2 cellular contexts compared by ENCODE assay signal in the genomic region with DNA sequence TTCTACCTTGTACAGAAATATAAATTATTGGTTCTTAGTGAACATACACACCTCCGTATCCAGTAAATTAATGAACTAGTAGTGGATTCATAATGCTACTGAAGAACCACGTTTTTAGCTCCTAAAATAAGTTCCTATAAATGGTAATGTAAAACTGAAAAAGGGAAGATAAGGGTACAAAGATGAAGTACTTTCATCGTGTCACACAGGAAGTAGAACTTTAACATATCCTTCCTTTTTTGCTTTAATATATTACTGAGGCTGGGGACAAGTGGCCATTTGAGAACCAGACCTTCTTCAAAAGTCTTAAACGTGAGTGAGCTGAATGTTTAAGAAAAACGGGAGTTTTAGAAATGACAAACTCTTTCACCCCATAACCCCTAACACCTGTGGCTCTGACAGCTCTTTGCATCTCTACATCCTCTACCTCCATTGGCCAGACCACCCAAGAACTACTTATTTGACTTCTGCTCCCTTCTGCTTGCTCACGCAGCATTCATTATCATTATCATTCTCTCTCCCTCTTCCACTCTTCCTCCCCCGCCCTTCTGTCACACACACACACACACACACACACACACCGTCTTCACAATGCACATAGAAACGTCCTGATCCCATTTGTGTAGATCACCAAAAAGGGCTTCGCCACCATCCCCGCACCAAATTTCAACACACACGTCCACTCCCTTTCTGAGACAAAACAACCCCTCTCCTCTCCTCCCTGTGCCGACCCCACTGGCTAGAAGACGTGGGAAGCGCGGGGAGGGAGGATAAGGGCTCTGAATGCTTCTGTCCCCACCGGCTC.
TF ChIP-seq lines count a peak whose summit lies in the region.

No MANE protein-coding gene starts in this region.

TF ChIP-seq in IMR-90, 13 proteins besides CTCF, POLR2A, EP300 and RAD21:
- TF ChIP-seq CHD1 (IDR thresholded peaks at IDR 0.05; ENCODE audit: low read depth, low read length) (no peak), MXI1 (IDR thresholded peaks at IDR 0.05; ENCODE audit: borderline replicate concordance, low read depth, low read length) (no peak), RCOR1 (IDR thresholded peaks at IDR 0.05; ENCODE audit: insufficient replicate concordance, low read length) (no peak), BHLHE40 (IDR thresholded peaks at IDR 0.05; ENCODE audit: low read depth, low read length) (no peak), NFE2L2 (IDR thresholded peaks at IDR 0.05; ENCODE audit: low read depth, low read length) (no peak), MAZ (IDR thresholded peaks at IDR 0.05; ENCODE audit: borderline replicate concordance, low read depth, low read length) (peak; percentile 48; the same call in 1 of the 2 replicates)
- TF ChIP-seq, protein P1, sequence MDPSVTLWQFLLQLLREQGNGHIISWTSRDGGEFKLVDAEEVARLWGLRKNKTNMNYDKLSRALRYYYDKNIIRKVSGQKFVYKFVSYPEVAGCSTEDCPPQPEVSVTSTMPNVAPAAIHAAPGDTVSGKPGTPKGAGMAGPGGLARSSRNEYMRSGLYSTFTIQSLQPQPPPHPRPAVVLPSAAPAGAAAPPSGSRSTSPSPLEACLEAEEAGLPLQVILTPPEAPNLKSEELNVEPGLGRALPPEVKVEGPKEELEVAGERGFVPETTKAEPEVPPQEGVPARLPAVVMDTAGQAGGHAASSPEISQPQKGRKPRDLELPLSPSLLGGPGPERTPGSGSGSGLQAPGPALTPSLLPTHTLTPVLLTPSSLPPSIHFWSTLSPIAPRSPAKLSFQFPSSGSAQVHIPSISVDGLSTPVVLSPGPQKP (IDR thresholded peaks at IDR 0.05; ENCODE audit: borderline replicate concordance, low read depth, low read length) = no peak
- TF ChIP-seq, protein P2, sequence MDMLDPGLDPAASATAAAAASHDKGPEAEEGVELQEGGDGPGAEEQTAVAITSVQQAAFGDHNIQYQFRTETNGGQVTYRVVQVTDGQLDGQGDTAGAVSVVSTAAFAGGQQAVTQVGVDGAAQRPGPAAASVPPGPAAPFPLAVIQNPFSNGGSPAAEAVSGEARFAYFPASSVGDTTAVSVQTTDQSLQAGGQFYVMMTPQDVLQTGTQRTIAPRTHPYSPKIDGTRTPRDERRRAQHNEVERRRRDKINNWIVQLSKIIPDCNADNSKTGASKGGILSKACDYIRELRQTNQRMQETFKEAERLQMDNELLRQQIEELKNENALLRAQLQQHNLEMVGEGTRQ (IDR thresholded peaks at IDR 0.05; ENCODE audit: low read depth, low read length) = no peak

TF ChIP-seq in WTC11, 78 proteins besides CTCF, POLR2A, EP300 and RAD21:
- no peak for TF ChIP-seq NFATC4 (CRISPR knock-in tag; IDR thresholded peaks at IDR 0.05)
- no peak for TF ChIP-seq ZNF423 (CRISPR knock-in tag; IDR thresholded peaks at IDR 0.05)
- no peak for TF ChIP-seq SP1 (CRISPR knock-in tag; conservative IDR thresholded peaks at IDR 0.05)
- no peak for TF ChIP-seq PRRX2 (CRISPR knock-in tag; IDR thresholded peaks at IDR 0.05)
- no peak for TF ChIP-seq SOX15 (CRISPR knock-in tag; IDR thresholded peaks at IDR 0.05)
- TF ChIP-seq MXD4 (CRISPR knock-in tag; IDR thresholded peaks at IDR 0.05; ENCODE audit: borderline replicate concordance) = no peak
- TF ChIP-seq, protein P3, sequence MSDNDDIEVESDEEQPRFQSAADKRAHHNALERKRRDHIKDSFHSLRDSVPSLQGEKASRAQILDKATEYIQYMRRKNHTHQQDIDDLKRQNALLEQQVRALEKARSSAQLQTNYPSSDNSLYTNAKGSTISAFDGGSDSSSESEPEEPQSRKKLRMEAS (CRISPR knock-in tag; IDR thresholded peaks at IDR 0.05) = no peak; the same call in 1 of the 2 replicates
- no peak; the same call in 1 of the 2 replicates for TF ChIP-seq CREM (CRISPR knock-in tag; IDR thresholded peaks at IDR 0.05)
- TF ChIP-seq TEAD1 (CRISPR knock-in tag; IDR thresholded peaks at IDR 0.05) = no peak
- TF ChIP-seq ETV6 (CRISPR knock-in tag; IDR thresholded peaks at IDR 0.05) = no peak; the same call in 1 of the 2 replicates
- TF ChIP-seq GABPB1 (CRISPR knock-in tag; IDR thresholded peaks at IDR 0.05) = no peak
- no peak for TF ChIP-seq SMAD4 (CRISPR knock-in tag; IDR thresholded peaks at IDR 0.05)
- TF ChIP-seq, protein P4, sequence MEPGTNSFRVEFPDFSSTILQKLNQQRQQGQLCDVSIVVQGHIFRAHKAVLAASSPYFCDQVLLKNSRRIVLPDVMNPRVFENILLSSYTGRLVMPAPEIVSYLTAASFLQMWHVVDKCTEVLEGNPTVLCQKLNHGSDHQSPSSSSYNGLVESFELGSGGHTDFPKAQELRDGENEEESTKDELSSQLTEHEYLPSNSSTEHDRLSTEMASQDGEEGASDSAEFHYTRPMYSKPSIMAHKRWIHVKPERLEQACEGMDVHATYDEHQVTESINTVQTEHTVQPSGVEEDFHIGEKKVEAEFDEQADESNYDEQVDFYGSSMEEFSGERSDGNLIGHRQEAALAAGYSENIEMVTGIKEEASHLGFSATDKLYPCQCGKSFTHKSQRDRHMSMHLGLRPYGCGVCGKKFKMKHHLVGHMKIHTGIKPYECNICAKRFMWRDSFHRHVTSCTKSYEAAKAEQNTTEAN (CRISPR knock-in tag; IDR thresholded peaks at IDR 0.05) = no peak
- no peak for TF ChIP-seq ZBTB21 (CRISPR knock-in tag; IDR thresholded peaks at IDR 0.05; ENCODE audit: borderline replicate concordance)
- TF ChIP-seq, protein P5, sequence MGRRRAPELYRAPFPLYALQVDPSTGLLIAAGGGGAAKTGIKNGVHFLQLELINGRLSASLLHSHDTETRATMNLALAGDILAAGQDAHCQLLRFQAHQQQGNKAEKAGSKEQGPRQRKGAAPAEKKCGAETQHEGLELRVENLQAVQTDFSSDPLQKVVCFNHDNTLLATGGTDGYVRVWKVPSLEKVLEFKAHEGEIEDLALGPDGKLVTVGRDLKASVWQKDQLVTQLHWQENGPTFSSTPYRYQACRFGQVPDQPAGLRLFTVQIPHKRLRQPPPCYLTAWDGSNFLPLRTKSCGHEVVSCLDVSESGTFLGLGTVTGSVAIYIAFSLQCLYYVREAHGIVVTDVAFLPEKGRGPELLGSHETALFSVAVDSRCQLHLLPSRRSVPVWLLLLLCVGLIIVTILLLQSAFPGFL (CRISPR knock-in tag; IDR thresholded peaks at IDR 0.05; ENCODE audit: borderline replicate concordance) = no peak
- TF ChIP-seq, protein P6, sequence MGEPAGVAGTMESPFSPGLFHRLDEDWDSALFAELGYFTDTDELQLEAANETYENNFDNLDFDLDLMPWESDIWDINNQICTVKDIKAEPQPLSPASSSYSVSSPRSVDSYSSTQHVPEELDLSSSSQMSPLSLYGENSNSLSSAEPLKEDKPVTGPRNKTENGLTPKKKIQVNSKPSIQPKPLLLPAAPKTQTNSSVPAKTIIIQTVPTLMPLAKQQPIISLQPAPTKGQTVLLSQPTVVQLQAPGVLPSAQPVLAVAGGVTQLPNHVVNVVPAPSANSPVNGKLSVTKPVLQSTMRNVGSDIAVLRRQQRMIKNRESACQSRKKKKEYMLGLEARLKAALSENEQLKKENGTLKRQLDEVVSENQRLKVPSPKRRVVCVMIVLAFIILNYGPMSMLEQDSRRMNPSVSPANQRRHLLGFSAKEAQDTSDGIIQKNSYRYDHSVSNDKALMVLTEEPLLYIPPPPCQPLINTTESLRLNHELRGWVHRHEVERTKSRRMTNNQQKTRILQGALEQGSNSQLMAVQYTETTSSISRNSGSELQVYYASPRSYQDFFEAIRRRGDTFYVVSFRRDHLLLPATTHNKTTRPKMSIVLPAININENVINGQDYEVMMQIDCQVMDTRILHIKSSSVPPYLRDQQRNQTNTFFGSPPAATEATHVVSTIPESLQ (CRISPR knock-in tag; IDR thresholded peaks at IDR 0.05) = no peak
- TF ChIP-seq, protein P7, sequence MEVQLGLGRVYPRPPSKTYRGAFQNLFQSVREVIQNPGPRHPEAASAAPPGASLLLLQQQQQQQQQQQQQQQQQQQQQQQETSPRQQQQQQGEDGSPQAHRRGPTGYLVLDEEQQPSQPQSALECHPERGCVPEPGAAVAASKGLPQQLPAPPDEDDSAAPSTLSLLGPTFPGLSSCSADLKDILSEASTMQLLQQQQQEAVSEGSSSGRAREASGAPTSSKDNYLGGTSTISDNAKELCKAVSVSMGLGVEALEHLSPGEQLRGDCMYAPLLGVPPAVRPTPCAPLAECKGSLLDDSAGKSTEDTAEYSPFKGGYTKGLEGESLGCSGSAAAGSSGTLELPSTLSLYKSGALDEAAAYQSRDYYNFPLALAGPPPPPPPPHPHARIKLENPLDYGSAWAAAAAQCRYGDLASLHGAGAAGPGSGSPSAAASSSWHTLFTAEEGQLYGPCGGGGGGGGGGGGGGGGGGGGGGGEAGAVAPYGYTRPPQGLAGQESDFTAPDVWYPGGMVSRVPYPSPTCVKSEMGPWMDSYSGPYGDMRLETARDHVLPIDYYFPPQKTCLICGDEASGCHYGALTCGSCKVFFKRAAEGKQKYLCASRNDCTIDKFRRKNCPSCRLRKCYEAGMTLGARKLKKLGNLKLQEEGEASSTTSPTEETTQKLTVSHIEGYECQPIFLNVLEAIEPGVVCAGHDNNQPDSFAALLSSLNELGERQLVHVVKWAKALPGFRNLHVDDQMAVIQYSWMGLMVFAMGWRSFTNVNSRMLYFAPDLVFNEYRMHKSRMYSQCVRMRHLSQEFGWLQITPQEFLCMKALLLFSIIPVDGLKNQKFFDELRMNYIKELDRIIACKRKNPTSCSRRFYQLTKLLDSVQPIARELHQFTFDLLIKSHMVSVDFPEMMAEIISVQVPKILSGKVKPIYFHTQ (CRISPR knock-in tag; IDR thresholded peaks at IDR 0.05) = no peak
- TF ChIP-seq EMX1 (CRISPR knock-in tag; IDR thresholded peaks at IDR 0.05) = no peak
- TF ChIP-seq, protein P2 (CRISPR knock-in tag; IDR thresholded peaks at IDR 0.05) = no peak
